ENCODE assay signal across 1 cellular context in the genomic region with DNA sequence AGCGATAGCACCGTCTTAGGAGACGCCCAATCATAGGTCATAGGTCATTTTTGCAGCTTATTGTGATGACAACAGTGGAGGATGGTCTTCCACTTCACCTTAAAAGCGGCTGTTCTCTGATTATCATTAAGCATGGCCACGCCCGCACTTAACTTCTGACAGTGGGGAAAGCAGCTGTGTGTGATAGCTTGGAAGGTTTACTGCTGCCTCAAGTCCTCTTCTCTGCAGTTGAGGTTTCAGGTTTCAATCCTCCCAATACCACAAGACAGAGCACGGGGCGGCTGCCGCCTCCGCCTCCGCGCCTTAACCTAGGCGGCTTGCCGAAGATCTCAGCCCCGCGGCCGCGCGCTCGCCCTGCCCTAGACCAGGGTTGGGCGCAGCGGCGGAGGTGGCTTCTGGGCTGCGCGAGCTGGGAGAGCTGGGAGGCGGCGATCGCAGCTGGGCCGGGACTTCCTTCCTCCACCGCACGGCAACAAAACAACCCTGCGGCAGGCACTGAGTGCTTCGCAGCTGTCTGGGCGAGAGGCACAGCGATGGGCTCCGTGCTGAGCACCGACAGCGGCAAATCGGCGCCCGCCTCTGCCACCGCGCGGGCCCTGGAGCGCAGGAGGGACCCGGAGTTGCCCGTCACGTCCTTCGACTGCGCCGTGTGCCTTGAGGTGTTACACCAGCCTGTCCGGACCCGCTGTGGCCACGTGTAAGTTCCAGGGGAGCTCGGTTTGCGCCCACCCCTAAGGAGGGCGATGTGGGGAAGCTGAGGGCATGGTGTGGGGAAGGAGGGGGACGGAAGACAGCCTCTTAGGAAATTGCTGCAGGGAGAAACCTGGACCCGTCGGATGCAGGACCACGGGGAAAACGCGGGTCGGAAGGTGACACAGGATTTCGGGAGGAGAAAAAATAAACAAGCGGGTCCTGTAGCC.
TF ChIP-seq lines count a peak whose summit lies in the region.

TSS of gene RNF125 (plus strand) at position 495 of the 920 bp plus-strand sequence. CDS start at position 534, 39 bp downstream.

TF ChIP-seq in HepG2, 621 proteins besides CTCF, POLR2A, EP300 and RAD21 (continued from another document and continues in another):
- TF ChIP-seq, protein P1, sequence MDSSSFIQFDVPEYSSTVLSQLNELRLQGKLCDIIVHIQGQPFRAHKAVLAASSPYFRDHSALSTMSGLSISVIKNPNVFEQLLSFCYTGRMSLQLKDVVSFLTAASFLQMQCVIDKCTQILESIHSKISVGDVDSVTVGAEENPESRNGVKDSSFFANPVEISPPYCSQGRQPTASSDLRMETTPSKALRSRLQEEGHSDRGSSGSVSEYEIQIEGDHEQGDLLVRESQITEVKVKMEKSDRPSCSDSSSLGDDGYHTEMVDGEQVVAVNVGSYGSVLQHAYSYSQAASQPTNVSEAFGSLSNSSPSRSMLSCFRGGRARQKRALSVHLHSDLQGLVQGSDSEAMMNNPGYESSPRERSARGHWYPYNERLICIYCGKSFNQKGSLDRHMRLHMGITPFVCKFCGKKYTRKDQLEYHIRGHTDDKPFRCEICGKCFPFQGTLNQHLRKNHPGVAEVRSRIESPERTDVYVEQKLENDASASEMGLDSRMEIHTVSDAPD (CRISPR knock-in tag; IDR thresholded peaks at IDR 0.05) = no peak
- TF ChIP-seq CSRNP2 (CRISPR knock-in tag; conservative IDR thresholded peaks at IDR 0.05; ENCODE audit: low read depth) = no peak
- TF ChIP-seq, protein P2, sequence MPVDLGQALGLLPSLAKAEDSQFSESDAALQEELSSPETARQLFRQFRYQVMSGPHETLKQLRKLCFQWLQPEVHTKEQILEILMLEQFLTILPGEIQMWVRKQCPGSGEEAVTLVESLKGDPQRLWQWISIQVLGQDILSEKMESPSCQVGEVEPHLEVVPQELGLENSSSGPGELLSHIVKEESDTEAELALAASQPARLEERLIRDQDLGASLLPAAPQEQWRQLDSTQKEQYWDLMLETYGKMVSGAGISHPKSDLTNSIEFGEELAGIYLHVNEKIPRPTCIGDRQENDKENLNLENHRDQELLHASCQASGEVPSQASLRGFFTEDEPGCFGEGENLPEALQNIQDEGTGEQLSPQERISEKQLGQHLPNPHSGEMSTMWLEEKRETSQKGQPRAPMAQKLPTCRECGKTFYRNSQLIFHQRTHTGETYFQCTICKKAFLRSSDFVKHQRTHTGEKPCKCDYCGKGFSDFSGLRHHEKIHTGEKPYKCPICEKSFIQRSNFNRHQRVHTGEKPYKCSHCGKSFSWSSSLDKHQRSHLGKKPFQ (CRISPR knock-in tag; IDR thresholded peaks at IDR 0.05; ENCODE audit: insufficient replicate concordance) = peak; percentile 22
- TF ChIP-seq, protein P3, sequence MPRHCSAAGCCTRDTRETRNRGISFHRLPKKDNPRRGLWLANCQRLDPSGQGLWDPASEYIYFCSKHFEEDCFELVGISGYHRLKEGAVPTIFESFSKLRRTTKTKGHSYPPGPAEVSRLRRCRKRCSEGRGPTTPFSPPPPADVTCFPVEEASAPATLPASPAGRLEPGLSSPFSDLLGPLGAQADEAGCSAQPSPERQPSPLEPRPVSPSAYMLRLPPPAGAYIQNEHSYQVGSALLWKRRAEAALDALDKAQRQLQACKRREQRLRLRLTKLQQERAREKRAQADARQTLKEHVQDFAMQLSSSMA (CRISPR knock-in tag; IDR thresholded peaks at IDR 0.05) = peak; percentile 78; the same call in 1 of the 2 replicates
- peak; percentile 93 for TF ChIP-seq EED (CRISPR knock-in tag; IDR thresholded peaks at IDR 0.05)
- no peak for TF ChIP-seq ZNF263 (CRISPR knock-in tag; IDR thresholded peaks at IDR 0.05)
- no peak for TF ChIP-seq RFXANK (CRISPR knock-in tag; IDR thresholded peaks at IDR 0.05)
- no peak for TF ChIP-seq DMTF1 (CRISPR knock-in tag; IDR thresholded peaks at IDR 0.05)
- TF ChIP-seq, protein P4, sequence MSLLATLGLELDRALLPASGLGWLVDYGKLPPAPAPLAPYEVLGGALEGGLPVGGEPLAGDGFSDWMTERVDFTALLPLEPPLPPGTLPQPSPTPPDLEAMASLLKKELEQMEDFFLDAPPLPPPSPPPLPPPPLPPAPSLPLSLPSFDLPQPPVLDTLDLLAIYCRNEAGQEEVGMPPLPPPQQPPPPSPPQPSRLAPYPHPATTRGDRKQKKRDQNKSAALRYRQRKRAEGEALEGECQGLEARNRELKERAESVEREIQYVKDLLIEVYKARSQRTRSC (CRISPR knock-in tag; IDR thresholded peaks at IDR 0.05; ENCODE audit: low read depth) = 0 out of 2 replicates have a peak, but pooled peaks have one; percentile 84
- TF ChIP-seq SIX4 (CRISPR knock-in tag; IDR thresholded peaks at IDR 0.05) = peak; percentile 58; the same call in 1 of the 2 replicates
- peak; percentile 58; the same call in 1 of the 2 replicates for TF ChIP-seq ZC3H4 (CRISPR knock-in tag; IDR thresholded peaks at IDR 0.05; ENCODE audit: borderline replicate concordance)
- peak; percentile 36; the same call in 1 of the 2 replicates for TF ChIP-seq ZMYM2 (CRISPR knock-in tag; IDR thresholded peaks at IDR 0.05)
- TF ChIP-seq CHD4 (IDR thresholded peaks at IDR 0.05; ENCODE audit: borderline replicate concordance, low read length) = no peak
- TF ChIP-seq ZNF788 (CRISPR knock-in tag; IDR thresholded peaks at IDR 0.05; ENCODE audit: borderline replicate concordance) = no peak
- TF ChIP-seq NCOA1 (CRISPR knock-in tag; IDR thresholded peaks at IDR 0.05) = peak; percentile 12; the same call in 1 of the 2 replicates
- peak; percentile 59; the same call in 1 of the 2 replicates for TF ChIP-seq ZSCAN20 (CRISPR knock-in tag; IDR thresholded peaks at IDR 0.05; ENCODE audit: borderline replicate concordance)
- 0 out of 2 replicates have a peak, but pooled peaks have one; percentile 51 for TF ChIP-seq RNF219 (CRISPR knock-in tag; IDR thresholded peaks at IDR 0.05)
- TF ChIP-seq ZBTB39 (CRISPR knock-in tag; IDR thresholded peaks at IDR 0.05) = no peak
- TF ChIP-seq ZNF577 (CRISPR knock-in tag; IDR thresholded peaks at IDR 0.05; ENCODE audit: borderline replicate concordance, low read depth) = no peak
- peak; percentile 94 for TF ChIP-seq ZNF776 (CRISPR knock-in tag; IDR thresholded peaks at IDR 0.05)
- TF ChIP-seq ZNF383 (CRISPR knock-in tag; IDR thresholded peaks at IDR 0.05; ENCODE audit: borderline replicate concordance) = no peak
- TF ChIP-seq ZNF143 (CRISPR knock-in tag; IDR thresholded peaks at IDR 0.05) = no peak
- TF ChIP-seq, protein P5, sequence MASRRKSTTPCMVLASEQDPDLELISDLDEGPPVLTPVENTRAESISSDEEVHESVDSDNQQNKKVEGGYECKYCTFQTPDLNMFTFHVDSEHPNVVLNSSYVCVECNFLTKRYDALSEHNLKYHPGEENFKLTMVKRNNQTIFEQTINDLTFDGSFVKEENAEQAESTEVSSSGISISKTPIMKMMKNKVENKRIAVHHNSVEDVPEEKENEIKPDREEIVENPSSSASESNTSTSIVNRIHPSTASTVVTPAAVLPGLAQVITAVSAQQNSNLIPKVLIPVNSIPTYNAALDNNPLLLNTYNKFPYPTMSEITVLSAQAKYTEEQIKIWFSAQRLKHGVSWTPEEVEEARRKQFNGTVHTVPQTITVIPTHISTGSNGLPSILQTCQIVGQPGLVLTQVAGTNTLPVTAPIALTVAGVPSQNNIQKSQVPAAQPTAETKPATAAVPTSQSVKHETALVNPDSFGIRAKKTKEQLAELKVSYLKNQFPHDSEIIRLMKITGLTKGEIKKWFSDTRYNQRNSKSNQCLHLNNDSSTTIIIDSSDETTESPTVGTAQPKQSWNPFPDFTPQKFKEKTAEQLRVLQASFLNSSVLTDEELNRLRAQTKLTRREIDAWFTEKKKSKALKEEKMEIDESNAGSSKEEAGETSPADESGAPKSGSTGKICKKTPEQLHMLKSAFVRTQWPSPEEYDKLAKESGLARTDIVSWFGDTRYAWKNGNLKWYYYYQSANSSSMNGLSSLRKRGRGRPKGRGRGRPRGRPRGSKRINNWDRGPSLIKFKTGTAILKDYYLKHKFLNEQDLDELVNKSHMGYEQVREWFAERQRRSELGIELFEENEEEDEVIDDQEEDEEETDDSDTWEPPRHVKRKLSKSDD (CRISPR knock-in tag; IDR thresholded peaks at IDR 0.05; ENCODE audit: low read depth) = no peak; the same call in 1 of the 2 replicates
- TF ChIP-seq ZNF567 (CRISPR knock-in tag; IDR thresholded peaks at IDR 0.05; ENCODE audit: borderline replicate concordance) = no peak
- TF ChIP-seq IRX3 (CRISPR knock-in tag; IDR thresholded peaks at IDR 0.05; ENCODE audit: borderline replicate concordance, low read depth) = no peak
- no peak; the same call in 1 of the 2 replicates for TF ChIP-seq ZNF12 (CRISPR knock-in tag; IDR thresholded peaks at IDR 0.05)
- TF ChIP-seq, protein P6, sequence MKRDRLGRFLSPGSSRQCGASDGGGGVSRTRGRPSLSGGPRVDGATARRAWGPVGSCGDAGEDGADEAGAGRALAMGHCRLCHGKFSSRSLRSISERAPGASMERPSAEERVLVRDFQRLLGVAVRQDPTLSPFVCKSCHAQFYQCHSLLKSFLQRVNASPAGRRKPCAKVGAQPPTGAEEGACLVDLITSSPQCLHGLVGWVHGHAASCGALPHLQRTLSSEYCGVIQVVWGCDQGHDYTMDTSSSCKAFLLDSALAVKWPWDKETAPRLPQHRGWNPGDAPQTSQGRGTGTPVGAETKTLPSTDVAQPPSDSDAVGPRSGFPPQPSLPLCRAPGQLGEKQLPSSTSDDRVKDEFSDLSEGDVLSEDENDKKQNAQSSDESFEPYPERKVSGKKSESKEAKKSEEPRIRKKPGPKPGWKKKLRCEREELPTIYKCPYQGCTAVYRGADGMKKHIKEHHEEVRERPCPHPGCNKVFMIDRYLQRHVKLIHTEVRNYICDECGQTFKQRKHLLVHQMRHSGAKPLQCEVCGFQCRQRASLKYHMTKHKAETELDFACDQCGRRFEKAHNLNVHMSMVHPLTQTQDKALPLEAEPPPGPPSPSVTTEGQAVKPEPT (CRISPR knock-in tag; IDR thresholded peaks at IDR 0.05; ENCODE audit: low read depth) = peak; percentile 63; the same call in 1 of the 2 replicates
- TF ChIP-seq AKAP8 (CRISPR knock-in tag; IDR thresholded peaks at IDR 0.05) = no peak
- TF ChIP-seq MIER3 (CRISPR knock-in tag; IDR thresholded peaks at IDR 0.05; ENCODE audit: borderline replicate concordance) = no peak
- TF ChIP-seq RFX1 (IDR thresholded peaks at IDR 0.05) = no peak
